ENCODE assay signal across 29 cellular contexts in genomic region chr4:1987296-1987695, GRCh38.
"Had no signal": no experiment of that assay in that cellular context is flagged by ENCODE, and none has a peak within 500 bp of the region (broad histone marks: within the 10 kb centered on the region; RNA-seq: fewer than 3 reads in every experiment).

No MANE protein-coding gene starts in this region.

- H3K9me3 ChIP-seq: heart left ventricle, ovary, prostate gland, suprapubic skin, tibial artery had no signal

- H3K9me3 Mint-ChIP-seq: activated naive CD4-positive, alpha-beta T cell treated with anti-CD3 and anti-CD28 coated beads, Interleukin-2, amount 50 U/mL, for 24 hours; activated naive CD8-positive, alpha-beta T cell treated with anti-CD3 and anti-CD28 coated beads, Interleukin-2, amount 50 U/mL, for 24 hours; activated T-helper 2 cell treated with anti-CD3 and anti-CD28 coated beads, Interferon-gamma antibody, Interleukin-2, Interleukin-4, amounts not matched to agents 10 μg/mL and 5 μg/mL and 100 μg/mL, durations not matched to agents 14 hours and 24 hours and 36 hours; dendritic cell treated with granulocyte-macrophage colony-stimulating factor and Interleukin-4, amounts not matched to agents 40 ng/mL and 50 ng/mL, for 4 days; endodermal cell; immature natural killer cell; stimulated activated memory B cell treated with anti-CD40 and anti-IgM and Interleukin-4, amounts not matched to agents 10 μg/mL and 1 μg/mL and 100 μg/mL, for 72 hours had no signal

- ATAC-seq: activated naive CD8-positive, alpha-beta T cell treated with anti-CD3 and anti-CD28 coated beads, Interleukin-2, amount 50 U/mL, for 24 hours; esophagus mucosa; foreskin keratinocyte; heart left ventricle; sciatic nerve; stimulated activated memory B cell treated with anti-CD40 and anti-IgM and Interleukin-4, amounts not matched to agents 10 μg/mL and 1 μg/mL and 100 μg/mL, for 72 hours had no signal

- H3K4me1 Mint-ChIP-seq: endodermal cell; naive thymus-derived CD4-positive, alpha-beta T cell had no signal

- H3K4me3 ChIP-seq: heart left ventricle, ovary, prostate gland, skin epidermis, suprapubic skin, tibial artery had no signal

- H3K27me3 Mint-ChIP-seq: activated naive CD4-positive, alpha-beta T cell treated with anti-CD3 and anti-CD28 coated beads, Interleukin-2, amount 50 U/mL, for 24 hours; activated naive CD8-positive, alpha-beta T cell treated with anti-CD3 and anti-CD28 coated beads, Interleukin-2, amount 50 U/mL, for 24 hours; dendritic cell treated with granulocyte-macrophage colony-stimulating factor and Interleukin-4, amounts not matched to agents 40 ng/mL and 50 ng/mL, for 4 days; naive thymus-derived CD4-positive, alpha-beta T cell; stimulated activated memory B cell treated with anti-CD40 and anti-IgM and Interleukin-4, amounts not matched to agents 10 μg/mL and 1 μg/mL and 100 μg/mL, for 72 hours had no signal

- H3K4me3 Mint-ChIP-seq: activated naive CD4-positive, alpha-beta T cell treated with anti-CD3 and anti-CD28 coated beads, Interleukin-2, amount 50 U/mL, for 24 hours; activated naive CD8-positive, alpha-beta T cell treated with anti-CD3 and anti-CD28 coated beads, Interleukin-2, amount 50 U/mL, for 24 hours; dendritic cell treated with granulocyte-macrophage colony-stimulating factor and Interleukin-4, amounts not matched to agents 40 ng/mL and 50 ng/mL, for 4 days; endodermal cell; immature natural killer cell; naive thymus-derived CD4-positive, alpha-beta T cell; stimulated activated memory B cell treated with anti-CD40 and anti-IgM and Interleukin-4, amounts not matched to agents 10 μg/mL and 1 μg/mL and 100 μg/mL, for 72 hours had no signal

- DNase-seq: activated CD4-positive, alpha-beta T cell treated with anti-CD3 and anti-CD28 coated beads for 4 hours; activated CD4-positive, alpha-beta T cell treated with anti-CD3 and anti-CD28 coated beads, Interleukin-2, amount 50 U/mL, for 4 hours; activated CD8-positive, alpha-beta memory T cell treated with anti-CD3 and anti-CD28 coated beads, Interleukin-2, amount 50 U/mL, for 4 hours; activated naive CD8-positive, alpha-beta T cell treated with anti-CD3 and anti-CD28 coated beads, Interleukin-2, amount 50 U/mL, for 24 hours; activated T-cell treated with anti-CD3 and anti-CD28 coated beads, Interleukin-2, amount 50 U/mL, for 48 hours; amygdala; caudate nucleus; endodermal cell; foreskin keratinocyte; heart left ventricle; hypothalamus; immature natural killer cell; kidney; midbrain; naive thymus-derived CD4-positive, alpha-beta T cell; retina; stimulated activated CD4-positive, alpha-beta T cell treated with anti-CD3 and anti-CD28 coated beads, Interleukin-4, amount 100 ng/mL, for 24 hours; tibial artery had no signal

- H3K4me1 ChIP-seq: foreskin keratinocyte, prostate gland had no signal

- H3K27me3 ChIP-seq: foreskin keratinocyte, heart left ventricle, ovary, suprapubic skin, tibial artery had no signal

- H3K27ac ChIP-seq: foreskin keratinocyte, heart left ventricle, ovary, prostate gland, skin epidermis, suprapubic skin, tibial artery, VCaP had no signal

- H3K27ac Mint-ChIP-seq: activated naive CD4-positive, alpha-beta T cell treated with anti-CD3 and anti-CD28 coated beads, Interleukin-2, amount 50 U/mL, for 24 hours; activated naive CD8-positive, alpha-beta T cell treated with anti-CD3 and anti-CD28 coated beads, Interleukin-2, amount 50 U/mL, for 24 hours; activated T-helper 2 cell treated with anti-CD3 and anti-CD28 coated beads, Interferon-gamma antibody, Interleukin-2, Interleukin-4, amounts not matched to agents 10 μg/mL and 5 μg/mL and 100 μg/mL, durations not matched to agents 14 hours and 24 hours and 36 hours; dendritic cell treated with granulocyte-macrophage colony-stimulating factor and Interleukin-4, amounts not matched to agents 40 ng/mL and 50 ng/mL, for 4 days; endodermal cell; immature natural killer cell; stimulated activated memory B cell treated with anti-CD40 and anti-IgM and Interleukin-4, amounts not matched to agents 10 μg/mL and 1 μg/mL and 100 μg/mL, for 72 hours had no signal

- H3K36me3 ChIP-seq: ovary had no signal
